2 cellular contexts compared by ENCODE assay signal in the genomic region with DNA sequence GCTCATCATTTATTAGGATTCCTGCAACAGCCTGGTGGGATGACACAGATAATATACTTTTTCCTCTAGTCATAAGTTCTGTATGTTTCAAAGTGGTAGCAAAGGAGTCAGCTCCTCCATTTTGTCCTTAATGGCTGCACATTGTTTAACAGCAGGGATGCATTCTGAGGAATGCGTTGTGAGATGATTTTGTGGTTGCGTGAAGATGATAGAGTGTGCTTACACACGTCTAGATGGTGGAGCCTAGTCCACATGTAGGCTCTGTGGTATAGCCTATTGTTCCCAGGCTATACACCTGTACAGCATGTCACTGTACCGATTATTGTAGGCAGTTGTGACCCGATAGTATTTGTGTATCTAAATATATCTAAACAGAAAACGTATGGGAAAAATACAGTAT.
TF ChIP-seq lines count a peak whose summit lies in the region.

No MANE protein-coding gene starts in this region.

TF ChIP-seq in GM23338, 12 proteins besides CTCF, POLR2A, EP300 and RAD21 (continues in another document):
- TF ChIP-seq POLR2AphosphoS5 (IDR thresholded peaks at IDR 0.05; ENCODE audit: low read depth) (no peak), CREB1 (CRISPR knock-in tag; IDR thresholded peaks at IDR 0.05; ENCODE audit: low read depth) (no peak), STAT1 (IDR thresholded peaks at IDR 0.05; ENCODE audit: unreplicated experiment) (no peak), ZNF331 (CRISPR knock-in tag; IDR thresholded peaks at IDR 0.05; ENCODE audit: low read depth) (no peak), JUNB (IDR thresholded peaks at IDR 0.05; ENCODE audit: unreplicated experiment) (no peak), ZNF114 (CRISPR knock-in tag; IDR thresholded peaks at IDR 0.05) (no peak), NANOG (IDR thresholded peaks at IDR 0.05; ENCODE audit: borderline replicate concordance) (no peak)
- TF ChIP-seq, protein P1, sequence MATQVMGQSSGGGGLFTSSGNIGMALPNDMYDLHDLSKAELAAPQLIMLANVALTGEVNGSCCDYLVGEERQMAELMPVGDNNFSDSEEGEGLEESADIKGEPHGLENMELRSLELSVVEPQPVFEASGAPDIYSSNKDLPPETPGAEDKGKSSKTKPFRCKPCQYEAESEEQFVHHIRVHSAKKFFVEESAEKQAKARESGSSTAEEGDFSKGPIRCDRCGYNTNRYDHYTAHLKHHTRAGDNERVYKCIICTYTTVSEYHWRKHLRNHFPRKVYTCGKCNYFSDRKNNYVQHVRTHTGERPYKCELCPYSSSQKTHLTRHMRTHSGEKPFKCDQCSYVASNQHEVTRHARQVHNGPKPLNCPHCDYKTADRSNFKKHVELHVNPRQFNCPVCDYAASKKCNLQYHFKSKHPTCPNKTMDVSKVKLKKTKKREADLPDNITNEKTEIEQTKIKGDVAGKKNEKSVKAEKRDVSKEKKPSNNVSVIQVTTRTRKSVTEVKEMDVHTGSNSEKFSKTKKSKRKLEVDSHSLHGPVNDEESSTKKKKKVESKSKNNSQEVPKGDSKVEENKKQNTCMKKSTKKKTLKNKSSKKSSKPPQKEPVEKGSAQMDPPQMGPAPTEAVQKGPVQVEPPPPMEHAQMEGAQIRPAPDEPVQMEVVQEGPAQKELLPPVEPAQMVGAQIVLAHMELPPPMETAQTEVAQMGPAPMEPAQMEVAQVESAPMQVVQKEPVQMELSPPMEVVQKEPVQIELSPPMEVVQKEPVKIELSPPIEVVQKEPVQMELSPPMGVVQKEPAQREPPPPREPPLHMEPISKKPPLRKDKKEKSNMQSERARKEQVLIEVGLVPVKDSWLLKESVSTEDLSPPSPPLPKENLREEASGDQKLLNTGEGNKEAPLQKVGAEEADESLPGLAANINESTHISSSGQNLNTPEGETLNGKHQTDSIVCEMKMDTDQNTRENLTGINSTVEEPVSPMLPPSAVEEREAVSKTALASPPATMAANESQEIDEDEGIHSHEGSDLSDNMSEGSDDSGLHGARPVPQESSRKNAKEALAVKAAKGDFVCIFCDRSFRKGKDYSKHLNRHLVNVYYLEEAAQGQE (IDR thresholded peaks at IDR 0.05; ENCODE audit: unreplicated experiment) = no peak
- TF ChIP-seq, protein P2, sequence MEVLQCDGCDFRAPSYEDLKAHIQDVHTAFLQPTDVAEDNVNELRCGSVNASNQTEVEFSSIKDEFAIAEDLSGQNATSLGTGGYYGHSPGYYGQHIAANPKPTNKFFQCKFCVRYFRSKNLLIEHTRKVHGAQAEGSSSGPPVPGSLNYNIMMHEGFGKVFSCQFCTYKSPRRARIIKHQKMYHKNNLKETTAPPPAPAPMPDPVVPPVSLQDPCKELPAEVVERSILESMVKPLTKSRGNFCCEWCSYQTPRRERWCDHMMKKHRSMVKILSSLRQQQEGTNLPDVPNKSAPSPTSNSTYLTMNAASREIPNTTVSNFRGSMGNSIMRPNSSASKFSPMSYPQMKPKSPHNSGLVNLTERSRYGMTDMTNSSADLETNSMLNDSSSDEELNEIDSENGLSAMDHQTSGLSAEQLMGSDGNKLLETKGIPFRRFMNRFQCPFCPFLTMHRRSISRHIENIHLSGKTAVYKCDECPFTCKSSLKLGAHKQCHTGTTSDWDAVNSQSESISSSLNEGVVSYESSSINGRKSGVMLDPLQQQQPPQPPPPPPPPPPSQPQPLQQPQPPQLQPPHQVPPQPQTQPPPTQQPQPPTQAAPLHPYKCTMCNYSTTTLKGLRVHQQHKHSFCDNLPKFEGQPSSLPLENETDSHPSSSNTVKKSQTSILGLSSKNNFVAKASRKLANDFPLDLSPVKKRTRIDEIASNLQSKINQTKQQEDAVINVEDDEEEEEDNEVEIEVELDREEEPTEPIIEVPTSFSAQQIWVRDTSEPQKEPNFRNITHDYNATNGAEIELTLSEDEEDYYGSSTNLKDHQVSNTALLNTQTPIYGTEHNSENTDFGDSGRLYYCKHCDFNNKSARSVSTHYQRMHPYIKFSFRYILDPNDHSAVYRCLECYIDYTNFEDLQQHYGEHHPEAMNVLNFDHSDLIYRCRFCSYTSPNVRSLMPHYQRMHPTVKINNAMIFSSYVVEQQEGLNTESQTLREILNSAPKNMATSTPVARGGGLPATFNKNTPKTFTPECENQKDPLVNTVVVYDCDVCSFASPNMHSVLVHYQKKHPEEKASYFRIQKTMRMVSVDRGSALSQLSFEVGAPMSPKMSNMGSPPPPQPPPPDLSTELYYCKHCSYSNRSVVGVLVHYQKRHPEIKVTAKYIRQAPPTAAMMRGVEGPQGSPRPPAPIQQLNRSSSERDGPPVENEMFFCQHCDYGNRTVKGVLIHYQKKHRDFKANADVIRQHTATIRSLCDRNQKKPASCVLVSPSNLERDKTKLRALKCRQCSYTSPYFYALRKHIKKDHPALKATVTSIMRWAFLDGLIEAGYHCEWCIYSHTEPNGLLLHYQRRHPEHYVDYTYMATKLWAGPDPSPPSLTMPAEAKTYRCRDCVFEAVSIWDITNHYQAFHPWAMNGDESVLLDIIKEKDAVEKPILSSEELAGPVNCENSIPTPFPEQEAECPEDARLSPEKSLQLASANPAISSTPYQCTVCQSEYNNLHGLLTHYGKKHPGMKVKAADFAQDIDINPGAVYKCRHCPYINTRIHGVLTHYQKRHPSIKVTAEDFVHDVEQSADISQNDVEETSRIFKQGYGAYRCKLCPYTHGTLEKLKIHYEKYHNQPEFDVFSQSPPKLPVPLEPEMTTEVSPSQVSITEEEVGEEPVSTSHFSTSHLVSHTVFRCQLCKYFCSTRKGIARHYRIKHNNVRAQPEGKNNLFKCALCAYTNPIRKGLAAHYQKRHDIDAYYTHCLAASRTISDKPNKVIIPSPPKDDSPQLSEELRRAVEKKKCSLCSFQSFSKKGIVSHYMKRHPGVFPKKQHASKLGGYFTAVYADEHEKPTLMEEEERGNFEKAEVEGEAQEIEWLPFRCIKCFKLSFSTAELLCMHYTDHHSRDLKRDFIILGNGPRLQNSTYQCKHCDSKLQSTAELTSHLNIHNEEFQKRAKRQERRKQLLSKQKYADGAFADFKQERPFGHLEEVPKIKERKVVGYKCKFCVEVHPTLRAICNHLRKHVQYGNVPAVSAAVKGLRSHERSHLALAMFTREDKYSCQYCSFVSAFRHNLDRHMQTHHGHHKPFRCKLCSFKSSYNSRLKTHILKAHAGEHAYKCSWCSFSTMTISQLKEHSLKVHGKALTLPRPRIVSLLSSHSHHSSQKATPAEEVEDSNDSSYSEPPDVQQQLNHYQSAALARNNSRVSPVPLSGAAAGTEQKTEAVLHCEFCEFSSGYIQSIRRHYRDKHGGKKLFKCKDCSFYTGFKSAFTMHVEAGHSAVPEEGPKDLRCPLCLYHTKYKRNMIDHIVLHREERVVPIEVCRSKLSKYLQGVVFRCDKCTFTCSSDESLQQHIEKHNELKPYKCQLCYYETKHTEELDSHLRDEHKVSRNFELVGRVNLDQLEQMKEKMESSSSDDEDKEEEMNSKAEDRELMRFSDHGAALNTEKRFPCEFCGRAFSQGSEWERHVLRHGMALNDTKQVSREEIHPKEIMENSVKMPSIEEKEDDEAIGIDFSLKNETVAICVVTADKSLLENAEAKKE (CRISPR knock-in tag; IDR thresholded peaks at IDR 0.05) = no peak
- TF ChIP-seq, protein P3, sequence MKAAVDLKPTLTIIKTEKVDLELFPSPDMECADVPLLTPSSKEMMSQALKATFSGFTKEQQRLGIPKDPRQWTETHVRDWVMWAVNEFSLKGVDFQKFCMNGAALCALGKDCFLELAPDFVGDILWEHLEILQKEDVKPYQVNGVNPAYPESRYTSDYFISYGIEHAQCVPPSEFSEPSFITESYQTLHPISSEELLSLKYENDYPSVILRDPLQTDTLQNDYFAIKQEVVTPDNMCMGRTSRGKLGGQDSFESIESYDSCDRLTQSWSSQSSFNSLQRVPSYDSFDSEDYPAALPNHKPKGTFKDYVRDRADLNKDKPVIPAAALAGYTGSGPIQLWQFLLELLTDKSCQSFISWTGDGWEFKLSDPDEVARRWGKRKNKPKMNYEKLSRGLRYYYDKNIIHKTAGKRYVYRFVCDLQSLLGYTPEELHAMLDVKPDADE (IDR thresholded peaks at IDR 0.05) = no peak

TF ChIP-seq in GM12878, 131 proteins besides CTCF, POLR2A, EP300 and RAD21:
- TF ChIP-seq, protein P4, sequence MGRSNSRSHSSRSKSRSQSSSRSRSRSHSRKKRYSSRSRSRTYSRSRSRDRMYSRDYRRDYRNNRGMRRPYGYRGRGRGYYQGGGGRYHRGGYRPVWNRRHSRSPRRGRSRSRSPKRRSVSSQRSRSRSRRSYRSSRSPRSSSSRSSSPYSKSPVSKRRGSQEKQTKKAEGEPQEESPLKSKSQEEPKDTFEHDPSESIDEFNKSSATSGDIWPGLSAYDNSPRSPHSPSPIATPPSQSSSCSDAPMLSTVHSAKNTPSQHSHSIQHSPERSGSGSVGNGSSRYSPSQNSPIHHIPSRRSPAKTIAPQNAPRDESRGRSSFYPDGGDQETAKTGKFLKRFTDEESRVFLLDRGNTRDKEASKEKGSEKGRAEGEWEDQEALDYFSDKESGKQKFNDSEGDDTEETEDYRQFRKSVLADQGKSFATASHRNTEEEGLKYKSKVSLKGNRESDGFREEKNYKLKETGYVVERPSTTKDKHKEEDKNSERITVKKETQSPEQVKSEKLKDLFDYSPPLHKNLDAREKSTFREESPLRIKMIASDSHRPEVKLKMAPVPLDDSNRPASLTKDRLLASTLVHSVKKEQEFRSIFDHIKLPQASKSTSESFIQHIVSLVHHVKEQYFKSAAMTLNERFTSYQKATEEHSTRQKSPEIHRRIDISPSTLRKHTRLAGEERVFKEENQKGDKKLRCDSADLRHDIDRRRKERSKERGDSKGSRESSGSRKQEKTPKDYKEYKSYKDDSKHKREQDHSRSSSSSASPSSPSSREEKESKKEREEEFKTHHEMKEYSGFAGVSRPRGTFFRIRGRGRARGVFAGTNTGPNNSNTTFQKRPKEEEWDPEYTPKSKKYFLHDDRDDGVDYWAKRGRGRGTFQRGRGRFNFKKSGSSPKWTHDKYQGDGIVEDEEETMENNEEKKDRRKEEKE (IDR thresholded peaks at IDR 0.05) = no peak
- TF ChIP-seq FOXK2 (IDR thresholded peaks at IDR 0.05) = no peak
- TF ChIP-seq, protein P5, sequence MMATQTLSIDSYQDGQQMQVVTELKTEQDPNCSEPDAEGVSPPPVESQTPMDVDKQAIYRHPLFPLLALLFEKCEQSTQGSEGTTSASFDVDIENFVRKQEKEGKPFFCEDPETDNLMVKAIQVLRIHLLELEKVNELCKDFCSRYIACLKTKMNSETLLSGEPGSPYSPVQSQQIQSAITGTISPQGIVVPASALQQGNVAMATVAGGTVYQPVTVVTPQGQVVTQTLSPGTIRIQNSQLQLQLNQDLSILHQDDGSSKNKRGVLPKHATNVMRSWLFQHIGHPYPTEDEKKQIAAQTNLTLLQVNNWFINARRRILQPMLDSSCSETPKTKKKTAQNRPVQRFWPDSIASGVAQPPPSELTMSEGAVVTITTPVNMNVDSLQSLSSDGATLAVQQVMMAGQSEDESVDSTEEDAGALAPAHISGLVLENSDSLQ (IDR thresholded peaks at IDR 0.05) = no peak
- TF ChIP-seq, protein P6, sequence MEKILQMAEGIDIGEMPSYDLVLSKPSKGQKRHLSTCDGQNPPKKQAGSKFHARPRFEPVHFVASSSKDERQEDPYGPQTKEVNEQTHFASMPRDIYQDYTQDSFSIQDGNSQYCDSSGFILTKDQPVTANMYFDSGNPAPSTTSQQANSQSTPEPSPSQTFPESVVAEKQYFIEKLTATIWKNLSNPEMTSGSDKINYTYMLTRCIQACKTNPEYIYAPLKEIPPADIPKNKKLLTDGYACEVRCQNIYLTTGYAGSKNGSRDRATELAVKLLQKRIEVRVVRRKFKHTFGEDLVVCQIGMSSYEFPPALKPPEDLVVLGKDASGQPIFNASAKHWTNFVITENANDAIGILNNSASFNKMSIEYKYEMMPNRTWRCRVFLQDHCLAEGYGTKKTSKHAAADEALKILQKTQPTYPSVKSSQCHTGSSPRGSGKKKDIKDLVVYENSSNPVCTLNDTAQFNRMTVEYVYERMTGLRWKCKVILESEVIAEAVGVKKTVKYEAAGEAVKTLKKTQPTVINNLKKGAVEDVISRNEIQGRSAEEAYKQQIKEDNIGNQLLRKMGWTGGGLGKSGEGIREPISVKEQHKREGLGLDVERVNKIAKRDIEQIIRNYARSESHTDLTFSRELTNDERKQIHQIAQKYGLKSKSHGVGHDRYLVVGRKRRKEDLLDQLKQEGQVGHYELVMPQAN (conservative IDR thresholded peaks at IDR 0.05) = no peak
- TF ChIP-seq, protein P7, sequence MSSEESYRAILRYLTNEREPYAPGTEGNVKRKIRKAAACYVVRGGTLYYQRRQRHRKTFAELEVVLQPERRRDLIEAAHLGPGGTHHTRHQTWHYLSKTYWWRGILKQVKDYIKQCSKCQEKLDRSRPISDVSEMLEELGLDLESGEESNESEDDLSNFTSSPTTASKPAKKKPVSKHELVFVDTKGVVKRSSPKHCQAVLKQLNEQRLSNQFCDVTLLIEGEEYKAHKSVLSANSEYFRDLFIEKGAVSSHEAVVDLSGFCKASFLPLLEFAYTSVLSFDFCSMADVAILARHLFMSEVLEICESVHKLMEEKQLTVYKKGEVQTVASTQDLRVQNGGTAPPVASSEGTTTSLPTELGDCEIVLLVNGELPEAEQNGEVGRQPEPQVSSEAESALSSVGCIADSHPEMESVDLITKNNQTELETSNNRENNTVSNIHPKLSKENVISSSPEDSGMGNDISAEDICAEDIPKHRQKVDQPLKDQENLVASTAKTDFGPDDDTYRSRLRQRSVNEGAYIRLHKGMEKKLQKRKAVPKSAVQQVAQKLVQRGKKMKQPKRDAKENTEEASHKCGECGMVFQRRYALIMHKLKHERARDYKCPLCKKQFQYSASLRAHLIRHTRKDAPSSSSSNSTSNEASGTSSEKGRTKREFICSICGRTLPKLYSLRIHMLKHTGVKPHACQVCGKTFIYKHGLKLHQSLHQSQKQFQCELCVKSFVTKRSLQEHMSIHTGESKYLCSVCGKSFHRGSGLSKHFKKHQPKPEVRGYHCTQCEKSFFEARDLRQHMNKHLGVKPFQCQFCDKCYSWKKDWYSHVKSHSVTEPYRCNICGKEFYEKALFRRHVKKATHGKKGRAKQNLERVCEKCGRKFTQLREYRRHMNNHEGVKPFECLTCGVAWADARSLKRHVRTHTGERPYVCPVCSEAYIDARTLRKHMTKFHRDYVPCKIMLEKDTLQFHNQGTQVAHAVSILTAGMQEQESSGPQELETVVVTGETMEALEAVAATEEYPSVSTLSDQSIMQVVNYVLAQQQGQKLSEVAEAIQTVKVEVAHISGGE (CRISPR knock-in tag; IDR thresholded peaks at IDR 0.05) = no peak
- TF ChIP-seq NFXL1 (IDR thresholded peaks at IDR 0.05; ENCODE audit: borderline replicate concordance) = no peak
